Comparison of ENCODE assay signal across 17 cellular contexts in the genomic region with DNA sequence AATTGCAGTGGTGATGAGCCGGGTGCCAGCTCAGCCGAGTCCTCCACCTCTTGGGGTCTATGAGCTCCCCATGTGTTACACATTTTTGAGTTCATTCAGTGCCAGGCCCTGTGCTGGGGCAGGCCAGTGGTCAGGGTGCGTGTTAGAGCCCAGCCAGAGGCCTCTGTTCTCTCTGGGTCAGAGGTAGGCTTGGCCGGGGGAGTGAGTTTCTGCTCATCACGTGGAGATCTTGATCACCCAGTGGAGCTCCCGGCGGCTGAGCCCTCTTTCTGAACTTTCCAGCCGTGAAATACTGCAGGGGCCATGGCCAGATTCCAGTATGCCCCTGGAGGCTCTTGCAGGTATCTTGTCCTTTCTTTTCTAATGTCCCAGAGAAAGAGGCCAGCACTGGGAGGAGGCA.
DNase-seq lines count a peak whose midpoint lies in the region; ATAC-seq, FAIRE-seq and TF ChIP-seq lines count a peak whose summit lies in the region.
"Had no signal": no experiment of that assay in that cellular context is flagged by ENCODE, and none has a peak within 500 bp of the region (broad histone marks: within the 10 kb centered on the region; RNA-seq: fewer than 3 reads in every experiment).

No MANE protein-coding gene starts in this region.

- CTCF ChIA-PET in RWPE1 (lab: Yijun Ruan, JAX), result no interaction called here

- no peak for TF ChIP-seq POLR2A in erythroblast (IDR thresholded peaks at IDR 0.05; ENCODE audit: low read length)

- H3K27ac ChIP-seq in RWPE1, result 0 out of 2 replicates have a peak overlapping the region, but pooled peaks have one; percentile 2
- H3K27ac ChIP-seq: 22Rv1, SK-N-MC had no signal

- intact Hi-C loops in Right ventricle myocardium inferior (cut with DNase I) (no loop called here), Right ventricle myocardium superior (cut with DNase I) (no loop called here)

- POLR2A ChIA-PET in RWPE1 (lab: Yijun Ruan, JAX; ENCODE audit: low non-redundant PET), result no interaction called here

- DNase-seq in Right ventricle myocardium inferior (ENCODE audit: missing footprints), result no peak
- no peak for DNase-seq in Right ventricle myocardium superior
- no peak for DNase-seq in RWPE1 (ENCODE audit: low spot score)
- peak; percentile 55 for DNase-seq in fibroblast of mammary gland (ENCODE audit: low read depth)
- DNase-seq in erythroblast (lab: John Stamatoyannopoulos, UW), result no peak
- no peak for DNase-seq in HTR-8/SVneo (ENCODE audit: insufficient read length, low spot score)
- no peak for DNase-seq in HuH-7 (ENCODE audit: low spot score)
- DNase-seq: CD4-positive, alpha-beta memory T cell; Kasumi-1; MM.1S; NCI-H1092 treated with DMSO at 0.1 percent for 48 hours; NCI-H1694; NCI-H2227 treated with DMSO at 0.1 percent for 48 hours; NCI-H524 treated with DMSO at 0.1 percent for 48 hours had no signal

- H3K4me3 ChIP-seq in fibroblast of mammary gland (ENCODE audit: control insufficient read depth, low read depth, low read length), result no peak overlapping the region
- H3K4me3 ChIP-seq: SK-N-MC had no signal

- FAIRE-seq in HTR-8/SVneo (lab: Jason Lieb, UNC), result no peak

- ATAC-seq in Right ventricle myocardium inferior (peak; percentile 12), Right ventricle myocardium superior (ENCODE audit: poor library complexity) (no peak), HG02588 (IDR thresholded peaks at IDR 0.05; ENCODE audit: unreplicated experiment) (no peak)

- TF ChIP-seq CTCF in RWPE1 (conservative IDR thresholded peaks at IDR 0.05; ENCODE audit: low read depth), result no peak
- TF ChIP-seq CTCF in fibroblast of mammary gland (conservative IDR thresholded peaks at IDR 0.05; ENCODE audit: control insufficient read depth, insufficient read depth, low read depth, low read length), result no peak
